In the genomic region with DNA sequence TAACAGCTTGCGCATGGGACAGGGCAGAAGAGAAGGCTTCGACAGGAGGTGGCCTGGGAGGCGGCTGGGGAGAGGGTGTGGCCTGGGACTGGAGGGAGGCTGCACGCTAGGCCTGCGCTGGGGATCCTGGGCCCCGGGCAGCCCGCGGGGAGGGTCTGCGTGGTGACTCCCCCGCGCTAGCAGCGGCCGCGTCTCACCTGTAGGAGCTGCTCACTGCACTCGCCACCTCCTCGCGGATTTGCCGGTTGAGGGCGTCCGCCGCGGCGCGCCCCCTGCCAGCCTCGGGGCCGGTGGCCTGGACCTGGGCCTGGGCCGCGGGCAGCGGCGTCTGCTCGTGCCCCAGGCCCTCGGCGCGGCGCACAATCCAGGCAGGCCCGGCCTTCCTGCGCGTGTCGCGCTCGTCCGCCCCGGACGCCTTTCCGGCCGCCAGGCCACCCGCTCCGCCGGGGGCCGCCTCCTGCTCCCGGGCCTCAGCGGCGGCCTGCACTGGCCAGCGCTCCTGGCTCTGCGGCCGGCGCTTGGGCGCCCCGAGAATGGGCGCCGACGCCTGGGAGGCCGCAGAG, we compare ENCODE assay signal across 8 cellular contexts.
DNase-seq lines count a peak whose midpoint lies in the region; ATAC-seq and TF ChIP-seq lines count a peak whose summit lies in the region.
"Had no signal": no experiment of that assay in that cellular context is flagged by ENCODE, and none has a peak within 500 bp of the region (broad histone marks: within the 10 kb centered on the region; RNA-seq: fewer than 3 reads in every experiment).

No MANE protein-coding gene starts in this region.

- in situ Hi-C loops in astrocyte of the spinal cord (cut with HindIII; ENCODE audit: low sequenced_read_pairs), result no loop called here

- H3K9ac ChIP-seq in iPS-18a (ENCODE audit: low read length), result no peak overlapping the region

- TF ChIP-seq CTCF in GM10266 (IDR thresholded peaks at IDR 0.05; ENCODE audit: control insufficient read depth, insufficient read depth, low read depth, missing control alignments) (no peak), astrocyte of the spinal cord (IDR thresholded peaks at IDR 0.05; ENCODE audit: low read depth, low read length) (no peak)

- no peak for ATAC-seq in GM19324 (IDR thresholded peaks at IDR 0.05; ENCODE audit: low FRiP score, unreplicated experiment)

- peak overlapping the region; percentile 26 for H3K4me3 ChIP-seq in astrocyte of the spinal cord (ENCODE audit: low read depth, low read length)
- peak overlapping the region; percentile 53 for H3K4me3 ChIP-seq in iPS-18a (ENCODE audit: low read length)
- peak overlapping the region; percentile 21 to 46 (median 30) for H3K4me3 ChIP-seq in skin epidermis
- H3K4me3 ChIP-seq: SK-N-MC had no signal

- H3K27ac ChIP-seq in iPS-18a (ENCODE audit: low read length) (no peak overlapping the region), skin epidermis (peak overlapping the region in 2 of 21 experiments; percentile 2 to 37)
- H3K27ac ChIP-seq: SK-N-MC had no signal

- H3K4me1 ChIP-seq in iPS-18a (ENCODE audit: control insufficient read depth, low read depth, low read length), result peaks cover 31% of the 10 kb centered on the region

- no peaks in the 10 kb centered on the region for H3K36me3 ChIP-seq in iPS-18a (ENCODE audit: control insufficient read depth, low read depth, low read length)

- peak; percentile 60 for DNase-seq in GM10266 (ENCODE audit: extremely low spot score)
- DNase-seq in NCI-H1930 (lab: John Stamatoyannopoulos, UW), result peak; percentile 58 to 78
- no peak for DNase-seq in astrocyte of the spinal cord (ENCODE audit: low read depth, low spot score)
- DNase-seq in stimulated activated CD4-positive, alpha-beta T cell treated with anti-CD3 and anti-CD28 coated beads, Interleukin-4, amount 100 ng/mL, for 4 hours, result no peak

- H3K9me3 ChIP-seq in iPS-18a (ENCODE audit: control insufficient read depth, low read depth, low read length), result no peaks in the 10 kb centered on the region

- peaks cover 81% of the 10 kb centered on the region for H3K27me3 ChIP-seq in iPS-18a (ENCODE audit: control insufficient read depth, insufficient read depth, low read length)

Comparison
In these comparisons a context has a peak if more than half of its experiments do, and no peak if none do; other contexts are left out.
1. DNase-seq: peak in GM10266 (single experiment) and NCI-H1930 (2 of 2); none in astrocyte of the spinal cord (single experiment) and stimulated activated CD4-positive, alpha-beta T cell treated with anti-CD3 and anti-CD28 coated beads, Interleukin-4, amount 100 ng/mL, for 4 hours (0 of 2).
2. Peak in every context shown above with its lines, with median percentiles within 50 percentile points of each other: H3K4me3 ChIP-seq.